Comparison of ENCODE assay signal across 11 cellular contexts in the genomic region with DNA sequence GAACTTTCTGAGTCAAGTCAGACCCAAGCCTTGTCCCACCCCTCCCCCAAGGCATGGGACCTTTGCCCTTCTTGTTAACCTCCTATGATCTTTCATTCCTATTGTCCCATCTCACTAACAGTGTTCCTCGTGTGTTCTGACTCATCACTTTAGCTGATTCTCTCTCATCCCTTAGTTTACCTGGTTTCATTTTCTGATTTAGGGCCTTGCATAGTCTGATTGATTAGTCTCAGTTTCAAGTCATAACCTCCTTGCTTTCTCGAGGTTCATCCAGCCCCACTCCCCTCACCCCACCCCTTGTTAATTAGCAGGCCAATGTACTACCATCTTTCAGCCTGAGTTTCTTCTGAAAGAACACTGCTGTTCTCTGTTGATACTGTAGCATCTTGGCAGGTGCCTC.
A peak's percentile ranks its signal among the peaks of the same experiment; 100 is the strongest.
DNase-seq lines count a peak whose midpoint lies in the region; ATAC-seq, FAIRE-seq and TF ChIP-seq lines count a peak whose summit lies in the region.
"Had no signal": no experiment of that assay in that cellular context is flagged by ENCODE, and none has a peak within 500 bp of the region (broad histone marks: within the 10 kb centered on the region; RNA-seq: fewer than 3 reads in every experiment).

No MANE protein-coding gene starts in this region.

- H3K9me3 ChIP-seq in mesenchymal stem cell (ENCODE audit: control insufficient read depth, low read length) (no peaks in the 10 kb centered on the region), kidney (ENCODE audit: control insufficient read depth in 1 of 2, low read length in 2 of 2) (no peaks in the 10 kb centered on the region), ovary (no peaks in the 10 kb centered on the region)
- H3K9me3 ChIP-seq: tibial artery had no signal

- peak; percentile 9 to 15 for DNase-seq in activated T-cell treated with anti-CD3 and anti-CD28 coated beads, Interleukin-2, amount 50 U/mL, for 72 hours
- DNase-seq in activated T-cell treated with anti-CD3 and anti-CD28 coated beads, Interleukin-2, amount 50 U/mL, for 1 hour, result no peak
- DNase-seq in mesenchymal stem cell (no peak), left ventricle myocardium superior (no peak), kidney (no peak), ovary (no peak)
- DNase-seq: NCI-H2171 treated with DMSO at 0.1 percent for 48 hours, tibial artery had no signal

- H3K27me3 Mint-ChIP-seq in activated T-cell treated with anti-CD3 and anti-CD28 coated beads, Interleukin-2, amount 50 U/mL, for 72 hours (ENCODE audit: low read depth), result peaks cover 8% of the 10 kb centered on the region
- H3K27me3 Mint-ChIP-seq: central memory CD8-positive, alpha-beta T cell had no signal

- H2AK5ac ChIP-seq in mesenchymal stem cell (ENCODE audit: low read length, severe bottlenecking), result no peak overlapping the region

- no peaks in the 10 kb centered on the region for H3K36me3 ChIP-seq in mesenchymal stem cell (ENCODE audit: control insufficient read depth in 1 of 2, insufficient read depth in 2 of 2, low read depth in 1 of 2, low read length in 2 of 2)
- H3K36me3 ChIP-seq in kidney (ENCODE audit: control insufficient read depth in 1 of 2, insufficient read depth in 2 of 2, low read length in 2 of 2), result no peaks in the 10 kb centered on the region
- no peaks in the 10 kb centered on the region for H3K36me3 ChIP-seq in ovary
- H3K36me3 ChIP-seq: tibial artery had no signal

- H2BK15ac ChIP-seq in mesenchymal stem cell (ENCODE audit: low read depth, poor library complexity, severe bottlenecking), result no peak overlapping the region

- H3K9me3 Mint-ChIP-seq in activated T-cell treated with anti-CD3 and anti-CD28 coated beads, Interleukin-2, amount 50 U/mL, for 72 hours, result no peaks in the 10 kb centered on the region
- H3K9me3 Mint-ChIP-seq: central memory CD8-positive, alpha-beta T cell had no signal

- H3K4me1 ChIP-seq in mesenchymal stem cell (ENCODE audit: control insufficient read depth, insufficient read depth, low read depth, low read length) (no peaks in the 10 kb centered on the region), kidney (ENCODE audit: control insufficient read depth in 1 of 2, insufficient read depth in 1 of 2, low read depth in 1 of 2, low read length in 2 of 2) (no peaks in the 10 kb centered on the region), ovary (ENCODE audit: insufficient read depth) (peaks cover 1% of the 10 kb centered on the region)
- H3K4me1 ChIP-seq: tibial artery had no signal

- peak overlapping the region; percentile 45 for H3K27ac Mint-ChIP-seq in activated T-cell treated with anti-CD3 and anti-CD28 coated beads, Interleukin-2, amount 50 U/mL, for 72 hours

- H3K23ac ChIP-seq in mesenchymal stem cell (ENCODE audit: low read length in 2 of 2), result no peak overlapping the region

- no peak overlapping the region for H2BK12ac ChIP-seq in mesenchymal stem cell (ENCODE audit: low read length in 2 of 2)

- TF ChIP-seq CTCF in kidney (IDR thresholded peaks at IDR 0.05; ENCODE audit: borderline replicate concordance, extremely low read depth, insufficient read depth) (no peak), ovary (IDR thresholded peaks at IDR 0.05) (no peak)

- H3K14ac ChIP-seq in mesenchymal stem cell (ENCODE audit: low read length in 2 of 2), result no peak overlapping the region

- H3K4me1 Mint-ChIP-seq in activated T-cell treated with anti-CD3 and anti-CD28 coated beads, Interleukin-2, amount 50 U/mL, for 72 hours (ENCODE audit: low read depth), result peaks cover 58% of the 10 kb centered on the region

- intact Hi-C loops in left ventricle myocardium superior (cut with micrococcal nuclease) (no loop called here), kidney (cut with DNase I) (no loop called here), ovary (cut with DNase I) (no loop called here)

- H3K36me3 Mint-ChIP-seq in activated T-cell treated with anti-CD3 and anti-CD28 coated beads, Interleukin-2, amount 50 U/mL, for 72 hours (ENCODE audit: insufficient read depth in 2 of 2), result no peaks in the 10 kb centered on the region

- H4K91ac ChIP-seq in mesenchymal stem cell (ENCODE audit: low read length), result no peak overlapping the region

- H2BK120ac ChIP-seq in mesenchymal stem cell (ENCODE audit: low read depth, low read length), result peak overlapping the region; percentile 49

- H2BK5ac ChIP-seq in mesenchymal stem cell (ENCODE audit: low read depth, low read length, poor library complexity, severe bottlenecking), result no peak overlapping the region

- H3K27me3 ChIP-seq in mesenchymal stem cell (ENCODE audit: control insufficient read depth in 1 of 2, insufficient read depth in 1 of 2, low read length in 2 of 2), result no peaks in the 10 kb centered on the region
- H3K27me3 ChIP-seq in ovary, result no peaks in the 10 kb centered on the region
- H3K27me3 ChIP-seq: tibial artery had no signal

- peak overlapping the region; percentile 16 to 50 for H3K4me3 Mint-ChIP-seq in activated T-cell treated with anti-CD3 and anti-CD28 coated beads, Interleukin-2, amount 50 U/mL, for 72 hours
- H3K4me3 Mint-ChIP-seq: central memory CD8-positive, alpha-beta T cell had no signal

- H3K4ac ChIP-seq in mesenchymal stem cell (ENCODE audit: low read depth in 1 of 2, low read length in 2 of 2), result no peak overlapping the region

- ATAC-seq in activated T-cell treated with anti-CD3 and anti-CD28 coated beads, Interleukin-2, amount 50 U/mL, for 72 hours (replicated peaks in 1 of 2), result peak in 1 of 2 donors; percentile 34
- ATAC-seq in GM21737 (IDR thresholded peaks at IDR 0.05; ENCODE audit: unreplicated experiment) (peak; percentile 49), HG03457 (IDR thresholded peaks at IDR 0.05; ENCODE audit: unreplicated experiment) (peak; percentile 47), left ventricle myocardium superior (no peak)

- H2AFZ ChIP-seq in mesenchymal stem cell (ENCODE audit: low read depth, low read length), result no peak overlapping the region

- H3K18ac ChIP-seq in mesenchymal stem cell (ENCODE audit: low read depth in 1 of 2, low read length in 2 of 2), result peak overlapping the region; percentile 6 to 11

- no peak overlapping the region for H3K27ac ChIP-seq in mesenchymal stem cell (ENCODE audit: low read length, poor library complexity, severe bottlenecking)
- no peak overlapping the region for H3K27ac ChIP-seq in kidney (ENCODE audit: low read depth in 2 of 2, low read length in 2 of 2)
- H3K27ac ChIP-seq in ovary, result no peak overlapping the region
- H3K27ac ChIP-seq: tibial artery had no signal

- no peak overlapping the region for H3K4me2 ChIP-seq in mesenchymal stem cell (ENCODE audit: low read length, poor library complexity, severe bottlenecking)

- WGBS in mesenchymal stem cell, result 17% methylated on average over 2 of the region's 2 CpGs
- WGBS in ovary, 3 donors, result 45 to 56% (median 53%) methylated on average over 2 of the region's 2 CpGs

- no peak overlapping the region for H3K9ac ChIP-seq in mesenchymal stem cell (ENCODE audit: low read length)
- no peak overlapping the region for H3K9ac ChIP-seq in kidney (ENCODE audit: low read length in 2 of 2)

- FAIRE-seq in kidney (lab: Jason Lieb, UNC), result no peak

- TF ChIP-seq POLR2A in ovary (IDR thresholded peaks at IDR 0.05), result no peak

- no peak overlapping the region for H4K8ac ChIP-seq in mesenchymal stem cell (ENCODE audit: low read length)

- TF ChIP-seq EP300 in ovary (IDR thresholded peaks at IDR 0.05), result no peak

- H3K4me3 ChIP-seq in mesenchymal stem cell (ENCODE audit: insufficient read depth in 1 of 2, low read depth in 1 of 2, low read length in 2 of 2) (no peak overlapping the region), kidney (ENCODE audit: low read length in 2 of 2) (no peak overlapping the region), ovary (no peak overlapping the region)
- H3K4me3 ChIP-seq: tibial artery had no signal

- no peaks in the 10 kb centered on the region for H3K79me1 ChIP-seq in mesenchymal stem cell (replicated peaks; ENCODE audit: low read length, poor library complexity, severe bottlenecking)

Comparison
In these comparisons a context has a peak if more than half of its experiments do, and no peak if none do; other contexts are left out.
1. DNase-seq: peak in activated T-cell treated with anti-CD3 and anti-CD28 coated beads, Interleukin-2, amount 50 U/mL, for 72 hours (2 of 2); none in activated T-cell treated with anti-CD3 and anti-CD28 coated beads, Interleukin-2, amount 50 U/mL, for 1 hour (single experiment), mesenchymal stem cell (single experiment), left ventricle myocardium superior (single experiment), kidney (single experiment) and ovary (0 of 5).